Comparison of ENCODE assay signal across 1 cellular context in genomic region chr9:132857031-132857430, GRCh38.
TF ChIP-seq lines count a peak whose summit lies in the region.

No MANE protein-coding gene starts in this region.

TF ChIP-seq in IMR-90, 13 proteins besides CTCF, POLR2A, EP300 and RAD21:
- TF ChIP-seq RFX5 (IDR thresholded peaks at IDR 0.05; ENCODE audit: low read depth, low read length) (no peak), CEBPB (IDR thresholded peaks at IDR 0.05; ENCODE audit: low read depth, low read length) (peak; percentile 92), BHLHE40 (IDR thresholded peaks at IDR 0.05; ENCODE audit: low read depth, low read length) (no peak)
